8 cellular contexts compared by ENCODE assay signal in genomic region chr5:56269216-56269927, GRCh38. TPM values are rescaled to one million over a fixed set of nuclear protein-coding genes. Genes with fewer than 3 reads are reported as not detected.
DNase-seq lines count a peak whose midpoint lies in the region; ATAC-seq and TF ChIP-seq lines count a peak whose summit lies in the region.

No MANE protein-coding gene starts in this region.

- intact Hi-C loops in activated T-helper 1 cell treated with anti-CD3 and anti-CD28 coated beads, Interleukin-12 subunit alpha, Interleukin-12 subunit beta, Interleukin-2, Interleukin-4 antibody, amounts not matched to agents 30 ng/mL and 10 ng/mL and 1 ng/mL, durations not matched to agents 14 hours and 24 hours and 36 hours (cut with micrococcal nuclease), result loop anchor here (1.0 to 5.0 kb wide), 3 partner anchors 291 to 953 kb away; no protein-coding TSS in a partner anchor

- peaks cover 26% of the 10 kb centered on the region for H3K4me1 ChIP-seq in SJSA1 (replicated peaks)
- no peaks in the 10 kb centered on the region for H3K4me1 ChIP-seq in endodermal cell (ENCODE audit: control insufficient read depth, insufficient read depth, low read length)

- no peak overlapping the region for H3K4me3 Mint-ChIP-seq in endodermal cell
- peak overlapping the region; percentile 1 for H3K4me3 Mint-ChIP-seq in natural killer cell treated with Interleukin-12 subunit alpha and Interleukin-12 subunit beta and Interleukin-15 and Interleukin-18, amount 100 ng/mL, for 72 hours
- no peak overlapping the region for H3K4me3 Mint-ChIP-seq in activated T-helper 1 cell treated with anti-CD3 and anti-CD28 coated beads, Interleukin-12 subunit alpha, Interleukin-12 subunit beta, Interleukin-2, Interleukin-4 antibody, amounts not matched to agents 30 ng/mL and 10 ng/mL and 1 ng/mL, durations not matched to agents 14 hours and 24 hours and 36 hours

- TF ChIP-seq CTCF in endodermal cell (conservative IDR thresholded peaks at IDR 0.05), result peak; percentile 81

- H3K36me3 Mint-ChIP-seq in endodermal cell (ENCODE audit: low read depth), result no peaks in the 10 kb centered on the region
- H3K36me3 Mint-ChIP-seq in natural killer cell treated with Interleukin-12 subunit alpha and Interleukin-12 subunit beta and Interleukin-15 and Interleukin-18, amount 100 ng/mL, for 72 hours, result no peaks in the 10 kb centered on the region
- H3K36me3 Mint-ChIP-seq in activated T-helper 1 cell treated with anti-CD3 and anti-CD28 coated beads, Interleukin-12 subunit alpha, Interleukin-12 subunit beta, Interleukin-2, Interleukin-4 antibody, amounts not matched to agents 30 ng/mL and 10 ng/mL and 1 ng/mL, durations not matched to agents 14 hours and 24 hours and 36 hours (ENCODE audit: low read depth), result no peaks in the 10 kb centered on the region

- no peak overlapping the region for H3K4me3 ChIP-seq in SJSA1
- H3K4me3 ChIP-seq in endodermal cell (ENCODE audit: low read length), result no peak overlapping the region

- whole genome bisulfite sequencing in endodermal cell (ENCODE audit: insufficient coverage in 1 of 2, insufficient read length in 1 of 2), 2 experiments, result 69 to 72% methylated on average over 5 to 6 of the region's 6 CpGs

- H3K9ac ChIP-seq in endodermal cell (ENCODE audit: extremely low read depth, low read length, poor library complexity, severe bottlenecking), result no peak overlapping the region

- no peak overlapping the region for H3K27ac Mint-ChIP-seq in endodermal cell
- H3K27ac Mint-ChIP-seq in natural killer cell treated with Interleukin-12 subunit alpha and Interleukin-12 subunit beta and Interleukin-15 and Interleukin-18, amount 100 ng/mL, for 72 hours, result peak overlapping the region in 1 of 2 donors; percentile 77
- no peak overlapping the region for H3K27ac Mint-ChIP-seq in activated T-helper 1 cell treated with anti-CD3 and anti-CD28 coated beads, Interleukin-12 subunit alpha, Interleukin-12 subunit beta, Interleukin-2, Interleukin-4 antibody, amounts not matched to agents 30 ng/mL and 10 ng/mL and 1 ng/mL, durations not matched to agents 14 hours and 24 hours and 36 hours

- H3K27ac ChIP-seq in SJSA1 (no peak overlapping the region), endodermal cell (ENCODE audit: low read depth, low read length) (no peak overlapping the region)

- ATAC-seq in HG03060 (IDR thresholded peaks at IDR 0.05; ENCODE audit: low read depth, unreplicated experiment), result peak; percentile 44
- peak; percentile 41 to 61 for ATAC-seq in natural killer cell treated with Interleukin-12 subunit alpha and Interleukin-12 subunit beta and Interleukin-15 and Interleukin-18, amount 100 ng/mL, for 72 hours

- H3K9me3 ChIP-seq in SJSA1 (replicated peaks), result no peaks in the 10 kb centered on the region
- H3K9me3 ChIP-seq in endodermal cell (ENCODE audit: control insufficient read depth, low read length), result no peaks in the 10 kb centered on the region

- H3K27me3 Mint-ChIP-seq in endodermal cell (ENCODE audit: insufficient read depth), result peaks cover 5% of the 10 kb centered on the region
- peaks cover 8 to 25% of the 10 kb centered on the region in 2 donors for H3K27me3 Mint-ChIP-seq in natural killer cell treated with Interleukin-12 subunit alpha and Interleukin-12 subunit beta and Interleukin-15 and Interleukin-18, amount 100 ng/mL, for 72 hours
- peaks cover 1% of the 10 kb centered on the region for H3K27me3 Mint-ChIP-seq in activated T-helper 1 cell treated with anti-CD3 and anti-CD28 coated beads, Interleukin-12 subunit alpha, Interleukin-12 subunit beta, Interleukin-2, Interleukin-4 antibody, amounts not matched to agents 30 ng/mL and 10 ng/mL and 1 ng/mL, durations not matched to agents 14 hours and 24 hours and 36 hours (ENCODE audit: insufficient read depth)

- peaks cover 8% of the 10 kb centered on the region for H3K4me1 Mint-ChIP-seq in endodermal cell
- H3K4me1 Mint-ChIP-seq in natural killer cell treated with Interleukin-12 subunit alpha and Interleukin-12 subunit beta and Interleukin-15 and Interleukin-18, amount 100 ng/mL, for 72 hours (ENCODE audit: low read depth in 2 of 2), result peaks cover 4 to 7% of the 10 kb centered on the region in 2 donors
- peaks cover 21% of the 10 kb centered on the region for H3K4me1 Mint-ChIP-seq in activated T-helper 1 cell treated with anti-CD3 and anti-CD28 coated beads, Interleukin-12 subunit alpha, Interleukin-12 subunit beta, Interleukin-2, Interleukin-4 antibody, amounts not matched to agents 30 ng/mL and 10 ng/mL and 1 ng/mL, durations not matched to agents 14 hours and 24 hours and 36 hours (ENCODE audit: low read depth)

- H3K36me3 ChIP-seq in SJSA1 (no peaks in the 10 kb centered on the region), endodermal cell (ENCODE audit: control insufficient read depth, insufficient read depth, low read length) (no peaks in the 10 kb centered on the region)

- DNase-seq in NCI-H82 (lab: John Stamatoyannopoulos, UW) (peak; percentile 57), NCI-H82 treated with DMSO at 0.1 percent for 48 hours (lab: John Stamatoyannopoulos, UW; ENCODE audit: unreplicated experiment) (no peak), SJSA1 (ENCODE audit: low read depth in 1 of 2, low spot score in 2 of 2) (peak; percentile 55), endodermal cell (peak; percentile 70), NCI-H2227 (lab: John Stamatoyannopoulos, UW; ENCODE audit: unreplicated experiment) (no peak)
- DNase-seq in natural killer cell treated with Interleukin-12 subunit alpha and Interleukin-12 subunit beta and Interleukin-15 and Interleukin-18, amount 100 ng/mL, for 72 hours (ENCODE audit: low spot score), result no peak
- no peak for DNase-seq in activated T-helper 1 cell treated with anti-CD3 and anti-CD28 coated beads, Interleukin-12 subunit alpha, Interleukin-12 subunit beta, Interleukin-2, Interleukin-4 antibody, amounts not matched to agents 30 ng/mL and 10 ng/mL and 1 ng/mL, durations not matched to agents 14 hours and 24 hours and 36 hours (ENCODE audit: low spot score)

- H3K9me3 Mint-ChIP-seq in endodermal cell, result peaks cover 2% of the 10 kb centered on the region
- no peaks in the 10 kb centered on the region for H3K9me3 Mint-ChIP-seq in natural killer cell treated with Interleukin-12 subunit alpha and Interleukin-12 subunit beta and Interleukin-15 and Interleukin-18, amount 100 ng/mL, for 72 hours
- H3K9me3 Mint-ChIP-seq in activated T-helper 1 cell treated with anti-CD3 and anti-CD28 coated beads, Interleukin-12 subunit alpha, Interleukin-12 subunit beta, Interleukin-2, Interleukin-4 antibody, amounts not matched to agents 30 ng/mL and 10 ng/mL and 1 ng/mL, durations not matched to agents 14 hours and 24 hours and 36 hours, result no peaks in the 10 kb centered on the region

- H3K27me3 ChIP-seq in SJSA1 (replicated peaks) (no peaks in the 10 kb centered on the region), endodermal cell (ENCODE audit: control insufficient read depth, insufficient read depth, low read length, poor library complexity, severe bottlenecking) (no peaks in the 10 kb centered on the region)

RNA-seq across cellular contexts. Expression of gene ANKRD55, which starts 36.2 kb away (rescaled TPM):
- not detected in 2 replicates for total RNA-seq in SJSA1 (2014; rRNA removed; shearing (Covaris generic))
- under 1 TPM; 0.27 to 0.29 TPM for total RNA-seq in endodermal cell
- 0.32 TPM for polyA plus RNA-seq in endodermal cell (2013, experiment 1 of 2)
- 0.25 TPM for polyA plus RNA-seq in endodermal cell (2013, experiment 2 of 2)
- under 1 TPM in 1 of 2 donors, not detected in 1; 0.28 TPM for total RNA-seq in natural killer cell treated with Interleukin-12 subunit alpha and Interleukin-12 subunit beta and Interleukin-15 and Interleukin-18, amount 100 ng/mL, for 72 hours
- 1.0 and 1.8 TPM in 2 replicates for total RNA-seq in activated T-helper 1 cell treated with anti-CD3 and anti-CD28 coated beads, Interleukin-12 subunit alpha, Interleukin-12 subunit beta, Interleukin-2, Interleukin-4 antibody, amounts not matched to agents 30 ng/mL and 10 ng/mL and 1 ng/mL, durations not matched to agents 14 hours and 24 hours and 36 hours

Comparison
In these comparisons a context has a peak if more than half of its experiments do, and no peak if none do; other contexts are left out.
1. DNase-seq: peak in NCI-H82 (single experiment), SJSA1 (2 of 2) and endodermal cell (single experiment); none in NCI-H82 treated with DMSO at 0.1 percent for 48 hours (single experiment), natural killer cell treated with Interleukin-12 subunit alpha and Interleukin-12 subunit beta and Interleukin-15 and Interleukin-18, amount 100 ng/mL, for 72 hours (single experiment), activated T-helper 1 cell treated with anti-CD3 and anti-CD28 coated beads, Interleukin-12 subunit alpha, Interleukin-12 subunit beta, Interleukin-2, Interleukin-4 antibody, amounts not matched to agents 30 ng/mL and 10 ng/mL and 1 ng/mL, durations not matched to agents 14 hours and 24 hours and 36 hours (single experiment) and NCI-H2227 (single experiment).